8 cellular contexts compared by ENCODE assay signal in genomic region chr7:100190059-100190711, GRCh38. TPM values are rescaled to one million over a fixed set of nuclear protein-coding genes. Genes with fewer than 3 reads are reported as not detected.
DNase-seq lines count a peak whose midpoint lies in the region; ATAC-seq and TF ChIP-seq lines count a peak whose summit lies in the region.

No MANE protein-coding gene starts in this region.

- no peak overlapping the region for H3K4me3 Mint-ChIP-seq in activated CD4-positive, alpha-beta T cell treated with anti-CD3 and anti-CD28 coated beads, Interleukin-2, amount 10 ng/mL, durations not matched to agents 7 days and 5 days
- H3K4me3 Mint-ChIP-seq in activated CD4-positive, alpha-beta T cell treated with anti-CD3 and anti-CD28 coated beads, Interleukin-2, amount 10 ng/mL, durations not matched to agents 24 days and 14 days = no peak overlapping the region
- H3K4me3 Mint-ChIP-seq in naive thymus-derived CD8-positive, alpha-beta T cell = no peak overlapping the region

- intact Hi-C loops in activated CD4-positive, alpha-beta T cell treated with anti-CD3 and anti-CD28 coated beads, Interleukin-2, amount 10 ng/mL, durations not matched to agents 24 days and 14 days (cut with micrococcal nuclease) = no loop called here

- no peaks in the 10 kb centered on the region for H3K9me3 Mint-ChIP-seq in activated CD4-positive, alpha-beta T cell treated with anti-CD3 and anti-CD28 coated beads, Interleukin-2, amount 10 ng/mL, durations not matched to agents 7 days and 5 days
- no peaks in the 10 kb centered on the region for H3K9me3 Mint-ChIP-seq in activated CD4-positive, alpha-beta T cell treated with anti-CD3 and anti-CD28 coated beads, Interleukin-2, amount 10 ng/mL, durations not matched to agents 24 days and 14 days
- H3K9me3 Mint-ChIP-seq in naive thymus-derived CD8-positive, alpha-beta T cell = no peaks in the 10 kb centered on the region

- POLR2A ChIA-PET in activated CD4-positive, alpha-beta T cell treated with anti-CD3 and anti-CD28 coated beads, Interleukin-2, amount 10 ng/mL, durations not matched to agents 7 days and 5 days (lab: Charles Lee) = interaction anchor here (0.6 kb wide), 1 partner anchor 41 kb away, joined by 5 read pairs; no protein-coding TSS in a partner anchor
- POLR2A ChIA-PET in naive thymus-derived CD8-positive, alpha-beta T cell (lab: Charles Lee) = interaction anchor here (0.5 to 2.5 kb wide), 13 partner anchors 9 to 154 kb away, joined by 3 to 10 read pairs (median 4); partner anchors contain the start of genes GPC2, LAMTOR4, PVRIG and STAG3

- in situ Hi-C loops in astrocyte of the spinal cord (cut with HindIII; ENCODE audit: low sequenced_read_pairs) = no loop called here

- CTCF ChIA-PET in activated CD4-positive, alpha-beta T cell treated with anti-CD3 and anti-CD28 coated beads, Interleukin-2, amount 10 ng/mL, durations not matched to agents 7 days and 5 days (lab: Charles Lee) = interaction anchor here (0.7 to 2.9 kb wide), 18 partner anchors 8 to 39 kb away, joined by 3 to 10 read pairs (median 4); partner anchors contain the start of genes GPC2 and STAG3

- no peak overlapping the region for H3K4me3 ChIP-seq in astrocyte of the spinal cord (ENCODE audit: low read depth, low read length)

- DNase-seq in activated CD4-positive, alpha-beta T cell treated with anti-CD3 and anti-CD28 coated beads, Interleukin-2, amount 10 ng/mL, durations not matched to agents 7 days and 5 days = peak; percentile 43
- no peak for DNase-seq in activated CD4-positive, alpha-beta T cell treated with anti-CD3 and anti-CD28 coated beads, Interleukin-2, amount 10 ng/mL, durations not matched to agents 24 days and 14 days
- DNase-seq in LoVo (ENCODE audit: low spot score) (peak; percentile 29), astrocyte of the spinal cord (ENCODE audit: low read depth, low spot score) (peak; percentile 58), NCI-H345 treated with DMSO at 0.1 percent for 48 hours (lab: John Stamatoyannopoulos, UW; ENCODE audit: unreplicated experiment) (no peak), NCI-H1092 (lab: John Stamatoyannopoulos, UW) (no peak), COLO829 (ENCODE audit: low spot score) (no peak)
- peak in 4 of 10 donors; percentile 25 to 68 (median 61) for DNase-seq in naive thymus-derived CD8-positive, alpha-beta T cell

- peak; percentile 41 for TF ChIP-seq CTCF in astrocyte of the spinal cord (IDR thresholded peaks at IDR 0.05; ENCODE audit: low read depth, low read length)

- no peaks in the 10 kb centered on the region for H3K27me3 Mint-ChIP-seq in activated CD4-positive, alpha-beta T cell treated with anti-CD3 and anti-CD28 coated beads, Interleukin-2, amount 10 ng/mL, durations not matched to agents 7 days and 5 days
- no peaks in the 10 kb centered on the region for H3K27me3 Mint-ChIP-seq in activated CD4-positive, alpha-beta T cell treated with anti-CD3 and anti-CD28 coated beads, Interleukin-2, amount 10 ng/mL, durations not matched to agents 24 days and 14 days
- no peaks in the 10 kb centered on the region for H3K27me3 Mint-ChIP-seq in naive thymus-derived CD8-positive, alpha-beta T cell

- H3K36me3 Mint-ChIP-seq in activated CD4-positive, alpha-beta T cell treated with anti-CD3 and anti-CD28 coated beads, Interleukin-2, amount 10 ng/mL, durations not matched to agents 7 days and 5 days (ENCODE audit: low read depth) = peaks cover 13% of the 10 kb centered on the region
- H3K36me3 Mint-ChIP-seq in activated CD4-positive, alpha-beta T cell treated with anti-CD3 and anti-CD28 coated beads, Interleukin-2, amount 10 ng/mL, durations not matched to agents 24 days and 14 days (ENCODE audit: low read depth) = peaks cover 5% of the 10 kb centered on the region
- no peaks in the 10 kb centered on the region for H3K36me3 Mint-ChIP-seq in naive thymus-derived CD8-positive, alpha-beta T cell

- H3K27ac Mint-ChIP-seq in activated CD4-positive, alpha-beta T cell treated with anti-CD3 and anti-CD28 coated beads, Interleukin-2, amount 10 ng/mL, durations not matched to agents 7 days and 5 days = peak overlapping the region; percentile 83
- no peak overlapping the region for H3K27ac Mint-ChIP-seq in activated CD4-positive, alpha-beta T cell treated with anti-CD3 and anti-CD28 coated beads, Interleukin-2, amount 10 ng/mL, durations not matched to agents 24 days and 14 days
- H3K27ac Mint-ChIP-seq in naive thymus-derived CD8-positive, alpha-beta T cell = peak overlapping the region in 9 of 10 donors; percentile 14 to 88 (median 65)

- peak; percentile 83 to 93 for ATAC-seq in naive thymus-derived CD8-positive, alpha-beta T cell

- H3K4me1 Mint-ChIP-seq in activated CD4-positive, alpha-beta T cell treated with anti-CD3 and anti-CD28 coated beads, Interleukin-2, amount 10 ng/mL, durations not matched to agents 7 days and 5 days = peaks cover 50% of the 10 kb centered on the region
- peaks cover 12% of the 10 kb centered on the region for H3K4me1 Mint-ChIP-seq in activated CD4-positive, alpha-beta T cell treated with anti-CD3 and anti-CD28 coated beads, Interleukin-2, amount 10 ng/mL, durations not matched to agents 24 days and 14 days
- H3K4me1 Mint-ChIP-seq in naive thymus-derived CD8-positive, alpha-beta T cell = peaks cover 9 to 55% (median 41%) of the 10 kb centered on the region in 4 donors

RNA-seq across cellular contexts. Expression of gene STAG3, which starts 12.5 kb away (rescaled TPM):
- 10 to 100 TPM; 24.2 to 24.7 TPM for total RNA-seq in activated CD4-positive, alpha-beta T cell treated with anti-CD3 and anti-CD28 coated beads, Interleukin-2, amount 10 ng/mL, durations not matched to agents 7 days and 5 days
- total RNA-seq in activated CD4-positive, alpha-beta T cell treated with anti-CD3 and anti-CD28 coated beads, Interleukin-2, amount 10 ng/mL, durations not matched to agents 24 days and 14 days = 23.7 TPM in 2 replicates
- 10 to 100 TPM; 12.0 to 12.1 TPM for total RNA-seq in naive thymus-derived CD8-positive, alpha-beta T cell
- polyA plus RNA-seq in naive thymus-derived CD8-positive, alpha-beta T cell = 1 to 10 TPM; 6.0 to 8.6 (median 6.9) TPM

RNA-seq across cellular contexts. Expression of gene GPC2, which starts 13.0 kb away (rescaled TPM):
- 10 to 100 TPM; 13.9 to 20.9 TPM for total RNA-seq in activated CD4-positive, alpha-beta T cell treated with anti-CD3 and anti-CD28 coated beads, Interleukin-2, amount 10 ng/mL, durations not matched to agents 7 days and 5 days
- 6.3 and 7.9 TPM in 2 replicates for total RNA-seq in activated CD4-positive, alpha-beta T cell treated with anti-CD3 and anti-CD28 coated beads, Interleukin-2, amount 10 ng/mL, durations not matched to agents 24 days and 14 days
- 10 to 100 TPM; 39.0 to 40.1 TPM for total RNA-seq in naive thymus-derived CD8-positive, alpha-beta T cell
- 1 to 10 TPM in 1 of 3 donors, under 1 TPM in 2; 0.09 to 1.1 (median 0.42) TPM for polyA plus RNA-seq in naive thymus-derived CD8-positive, alpha-beta T cell

RNA-seq across cellular contexts. Expression of gene GAL3ST4, which starts 21.8 kb away (rescaled TPM):
- total RNA-seq in activated CD4-positive, alpha-beta T cell treated with anti-CD3 and anti-CD28 coated beads, Interleukin-2, amount 10 ng/mL, durations not matched to agents 7 days and 5 days = 10 to 100 TPM; 14.2 to 15.6 TPM
- total RNA-seq in activated CD4-positive, alpha-beta T cell treated with anti-CD3 and anti-CD28 coated beads, Interleukin-2, amount 10 ng/mL, durations not matched to agents 24 days and 14 days = 2.1 TPM in 2 replicates
- 10 to 100 TPM; 37.0 to 39.1 TPM for total RNA-seq in naive thymus-derived CD8-positive, alpha-beta T cell
- polyA plus RNA-seq in naive thymus-derived CD8-positive, alpha-beta T cell = 1 to 10 TPM; 4.0 to 6.5 (median 5.4) TPM

RNA-seq across cellular contexts. Expression of gene PVRIG, which starts 29.6 kb away (rescaled TPM):
- 10 to 100 TPM; 61.2 to 66.6 TPM for total RNA-seq in activated CD4-positive, alpha-beta T cell treated with anti-CD3 and anti-CD28 coated beads, Interleukin-2, amount 10 ng/mL, durations not matched to agents 7 days and 5 days
- total RNA-seq in activated CD4-positive, alpha-beta T cell treated with anti-CD3 and anti-CD28 coated beads, Interleukin-2, amount 10 ng/mL, durations not matched to agents 24 days and 14 days = 20.9 and 21.6 TPM in 2 replicates
- 10 to 100 TPM; 81.5 to 83.8 TPM for total RNA-seq in naive thymus-derived CD8-positive, alpha-beta T cell
- 10 to 100 TPM; 79.1 to 85.4 (median 84.7) TPM for polyA plus RNA-seq in naive thymus-derived CD8-positive, alpha-beta T cell

RNA-seq across cellular contexts. Expression of gene TRAPPC14, which starts 31.7 kb away (rescaled TPM):
- total RNA-seq in activated CD4-positive, alpha-beta T cell treated with anti-CD3 and anti-CD28 coated beads, Interleukin-2, amount 10 ng/mL, durations not matched to agents 7 days and 5 days = 10 to 100 TPM; 54.0 to 54.6 TPM
- 31.7 and 39.2 TPM in 2 replicates for total RNA-seq in activated CD4-positive, alpha-beta T cell treated with anti-CD3 and anti-CD28 coated beads, Interleukin-2, amount 10 ng/mL, durations not matched to agents 24 days and 14 days
- total RNA-seq in naive thymus-derived CD8-positive, alpha-beta T cell = 100 to 1,000 TPM; 103 to 109 TPM
- 1 to 10 TPM; 2.1 to 4.5 (median 2.4) TPM for polyA plus RNA-seq in naive thymus-derived CD8-positive, alpha-beta T cell

Comparison
In these comparisons a context has a peak if more than half of its experiments do, and no peak if none do; other contexts are left out.
1. DNase-seq: peak in activated CD4-positive, alpha-beta T cell treated with anti-CD3 and anti-CD28 coated beads, Interleukin-2, amount 10 ng/mL, durations not matched to agents 7 days and 5 days (single experiment), LoVo (single experiment) and astrocyte of the spinal cord (single experiment); none in activated CD4-positive, alpha-beta T cell treated with anti-CD3 and anti-CD28 coated beads, Interleukin-2, amount 10 ng/mL, durations not matched to agents 24 days and 14 days (single experiment), NCI-H345 treated with DMSO at 0.1 percent for 48 hours (single experiment), NCI-H1092 (single experiment) and COLO829 (single experiment).